Comparison of ENCODE assay signal across 1 cellular context in the genomic region with DNA sequence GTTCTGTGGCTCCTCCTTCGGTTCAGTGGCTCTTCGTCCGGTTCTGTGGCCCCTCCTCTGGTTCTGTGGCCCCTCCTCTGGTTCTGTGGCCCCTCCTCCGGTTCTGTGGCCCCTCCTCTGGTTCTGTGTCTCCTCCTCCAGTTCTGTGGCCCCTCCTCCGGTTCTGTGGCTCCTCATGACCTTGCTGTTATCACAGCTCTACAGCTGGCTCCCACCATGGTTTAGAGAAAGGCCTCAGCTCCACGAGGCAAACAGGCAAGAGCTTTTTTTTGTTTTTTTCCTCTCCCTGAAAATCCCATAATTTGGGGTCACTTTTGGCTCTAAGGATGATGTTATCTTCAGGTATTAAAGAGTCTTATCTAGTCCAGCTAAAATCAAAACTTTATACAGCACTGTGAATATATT.
TF ChIP-seq lines count a peak whose summit lies in the region.

No MANE protein-coding gene starts in this region.

TF ChIP-seq in K562, 482 proteins besides CTCF, POLR2A, EP300 and RAD21 (continued from another document):
- TF ChIP-seq, protein P1, sequence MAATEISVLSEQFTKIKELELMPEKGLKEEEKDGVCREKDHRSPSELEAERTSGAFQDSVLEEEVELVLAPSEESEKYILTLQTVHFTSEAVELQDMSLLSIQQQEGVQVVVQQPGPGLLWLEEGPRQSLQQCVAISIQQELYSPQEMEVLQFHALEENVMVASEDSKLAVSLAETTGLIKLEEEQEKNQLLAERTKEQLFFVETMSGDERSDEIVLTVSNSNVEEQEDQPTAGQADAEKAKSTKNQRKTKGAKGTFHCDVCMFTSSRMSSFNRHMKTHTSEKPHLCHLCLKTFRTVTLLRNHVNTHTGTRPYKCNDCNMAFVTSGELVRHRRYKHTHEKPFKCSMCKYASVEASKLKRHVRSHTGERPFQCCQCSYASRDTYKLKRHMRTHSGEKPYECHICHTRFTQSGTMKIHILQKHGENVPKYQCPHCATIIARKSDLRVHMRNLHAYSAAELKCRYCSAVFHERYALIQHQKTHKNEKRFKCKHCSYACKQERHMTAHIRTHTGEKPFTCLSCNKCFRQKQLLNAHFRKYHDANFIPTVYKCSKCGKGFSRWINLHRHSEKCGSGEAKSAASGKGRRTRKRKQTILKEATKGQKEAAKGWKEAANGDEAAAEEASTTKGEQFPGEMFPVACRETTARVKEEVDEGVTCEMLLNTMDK (IDR thresholded peaks at IDR 0.05; ENCODE audit: borderline replicate concordance, insufficient read depth, low read depth, low read length, poor library complexity, severe bottlenecking) = no peak
- TF ChIP-seq, protein P2, sequence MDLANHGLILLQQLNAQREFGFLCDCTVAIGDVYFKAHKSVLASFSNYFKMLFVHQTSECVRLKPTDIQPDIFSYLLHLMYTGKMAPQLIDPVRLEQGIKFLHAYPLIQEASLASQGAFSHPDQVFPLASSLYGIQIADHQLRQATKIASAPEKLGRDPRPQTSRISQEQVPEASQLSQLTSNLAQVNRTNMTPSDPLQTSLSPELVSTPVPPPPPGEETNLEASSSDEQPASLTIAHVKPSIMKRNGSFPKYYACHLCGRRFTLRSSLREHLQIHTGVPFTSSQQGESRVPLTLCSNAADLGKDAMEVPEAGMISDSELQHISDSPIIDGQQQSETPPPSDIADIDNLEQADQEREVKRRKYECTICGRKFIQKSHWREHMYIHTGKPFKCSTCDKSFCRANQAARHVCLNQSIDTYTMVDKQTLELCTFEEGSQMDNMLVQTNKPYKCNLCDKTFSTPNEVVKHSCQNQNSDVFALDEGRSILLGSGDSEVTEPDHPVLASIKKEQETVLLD (IDR thresholded peaks at IDR 0.05) = no peak
- TF ChIP-seq TBL1XR1 (IDR thresholded peaks at IDR 0.05; ENCODE audit: low read length in 2 of 2) = peak in 1 of 2 experiments; percentile 38; a peak in 1 of 4 replicates
- no peak for TF ChIP-seq BCOR (IDR thresholded peaks at IDR 0.05)
- TF ChIP-seq BDP1 (IDR thresholded peaks at IDR 0.05; ENCODE audit: insufficient read depth, insufficient read length) = no peak
- peak; percentile 83 for TF ChIP-seq ESRRA (IDR thresholded peaks at IDR 0.05; ENCODE audit: borderline replicate concordance, low read depth)
- TF ChIP-seq BCL6 (CRISPR knock-in tag; IDR thresholded peaks at IDR 0.05) = no peak
- no peak for TF ChIP-seq ZNF695 (CRISPR knock-in tag; IDR thresholded peaks at IDR 0.05)
